In genomic region chr14:23609411-23610089, GRCh38 we compare ENCODE assay signal across 9 cellular contexts. TPM values are rescaled to one million over a fixed set of nuclear protein-coding genes. Genes with fewer than 3 reads are reported as not detected.
A peak's percentile ranks its signal among the peaks of the same experiment; 100 is the strongest.
DNase-seq lines count a peak whose midpoint lies in the region; ATAC-seq and TF ChIP-seq lines count a peak whose summit lies in the region.
"Not testable (repeated sequence)": the region's sequence is repeated elsewhere in the genome, so short reads cannot be mapped to it uniquely, and the experiment has no call there.
"Had no signal": no experiment of that assay in that cellular context is flagged by ENCODE, and none has a peak within 500 bp of the region (broad histone marks: within the 10 kb centered on the region; RNA-seq: fewer than 3 reads in every experiment).

No MANE protein-coding gene starts in this region.

- H3K4me1 Mint-ChIP-seq in T-helper 17 cell (peaks cover 29% of the 10 kb centered on the region), immature natural killer cell (peaks cover 29 to 30% of the 10 kb centered on the region in 2 donors)
- peaks cover 53% of the 10 kb centered on the region for H3K4me1 Mint-ChIP-seq in activated CD8-positive, alpha-beta memory T cell treated with anti-CD3 and anti-CD28 coated beads, Interleukin-2, amount 10 ng/mL, durations not matched to agents 7 days and 5 days
- H3K4me1 Mint-ChIP-seq in activated naive CD8-positive, alpha-beta T cell (ENCODE audit: low read depth): peaks cover 49% of the 10 kb centered on the region
- peaks cover 28 to 61% (median 43%) of the 10 kb centered on the region in 4 donors for H3K4me1 Mint-ChIP-seq in naive thymus-derived CD8-positive, alpha-beta T cell

- POLR2A ChIA-PET in naive thymus-derived CD8-positive, alpha-beta T cell (lab: Charles Lee): interaction anchor here (1.7 kb wide), 1 partner anchor 23 kb away, joined by 9 read pairs; no protein-coding TSS in a partner anchor

- H3K36me3 Mint-ChIP-seq in T-helper 17 cell (ENCODE audit: low read depth); activated naive CD8-positive, alpha-beta T cell; immature natural killer cell: not testable (repeated sequence)
- peaks cover 16% of the 10 kb centered on the region for H3K36me3 Mint-ChIP-seq in activated CD8-positive, alpha-beta memory T cell treated with anti-CD3 and anti-CD28 coated beads, Interleukin-2, amount 10 ng/mL, durations not matched to agents 7 days and 5 days
- peaks cover 0 to 12% (median 7%) of the 10 kb centered on the region in 3 donors for H3K36me3 Mint-ChIP-seq in naive thymus-derived CD8-positive, alpha-beta T cell

- TF ChIP-seq POLR2A in stomach (IDR thresholded peaks at IDR 0.05): not testable (repeated sequence)

- peaks cover 24% of the 10 kb centered on the region for H3K9me3 ChIP-seq in BLaER1
- not testable (repeated sequence) for H3K9me3 ChIP-seq in T-helper 17 cell (ENCODE audit: control insufficient read depth, low read length, poor library complexity, severe bottlenecking); stomach

- not testable (repeated sequence) for H3K4me3 Mint-ChIP-seq in T-helper 17 cell; activated CD8-positive, alpha-beta memory T cell treated with anti-CD3 and anti-CD28 coated beads, Interleukin-2, amount 10 ng/mL, durations not matched to agents 7 days and 5 days
- H3K4me3 Mint-ChIP-seq in activated naive CD8-positive, alpha-beta T cell: peak overlapping the region; percentile 34
- H3K4me3 Mint-ChIP-seq in immature natural killer cell: peak overlapping the region; percentile 69 to 93 (median 83)
- H3K4me3 Mint-ChIP-seq in naive thymus-derived CD8-positive, alpha-beta T cell: peak overlapping the region; percentile 37 to 90 (median 80)

- H3K4me3 ChIP-seq in BLaER1: peak overlapping the region; percentile 41; the same call in 1 of the 2 replicates
- H3K4me3 ChIP-seq in stomach: not testable (repeated sequence)

- H3K9ac ChIP-seq in BLaER1: not testable (repeated sequence)

- not testable (repeated sequence) for H3K27me3 Mint-ChIP-seq in T-helper 17 cell; activated CD8-positive, alpha-beta memory T cell treated with anti-CD3 and anti-CD28 coated beads, Interleukin-2, amount 10 ng/mL, durations not matched to agents 7 days and 5 days; activated naive CD8-positive, alpha-beta T cell; immature natural killer cell (ENCODE audit: low read depth in 3 of 3); naive thymus-derived CD8-positive, alpha-beta T cell

- TF ChIP-seq CTCF in stomach (IDR thresholded peaks at IDR 0.05): not testable (repeated sequence)

- H3K9me3 Mint-ChIP-seq in activated CD8-positive, alpha-beta memory T cell treated with anti-CD3 and anti-CD28 coated beads, Interleukin-2, amount 10 ng/mL, durations not matched to agents 7 days and 5 days (ENCODE audit: low read depth); activated naive CD8-positive, alpha-beta T cell (ENCODE audit: low read depth); immature natural killer cell: not testable (repeated sequence)
- peaks cover 0 to 11% (median 1%) of the 10 kb centered on the region in 9 donors for H3K9me3 Mint-ChIP-seq in naive thymus-derived CD8-positive, alpha-beta T cell

- not testable (repeated sequence) for TF ChIP-seq EP300 in stomach (IDR thresholded peaks at IDR 0.05)

- peak; percentile 67 for DNase-seq in GF-D8 (lab: John Stamatoyannopoulos, UW)
- not testable (repeated sequence) for DNase-seq in T-helper 17 cell; activated CD8-positive, alpha-beta memory T cell treated with anti-CD3 and anti-CD28 coated beads, Interleukin-2, amount 10 ng/mL, durations not matched to agents 7 days and 5 days; immature natural killer cell; naive thymus-derived CD8-positive, alpha-beta T cell
- peak; percentile 54 for DNase-seq in stomach

- ATAC-seq in T-helper 17 cell; activated CD8-positive, alpha-beta memory T cell treated with anti-CD3 and anti-CD28 coated beads, Interleukin-2, amount 10 ng/mL, durations not matched to agents 7 days and 5 days; naive thymus-derived CD8-positive, alpha-beta T cell: not testable (repeated sequence)

- H3K27ac ChIP-seq in BLaER1 (peak overlapping the region; percentile 64), stomach (peak overlapping the region; percentile 69 to 87 (median 71))

- not testable (repeated sequence) for H3K27me3 ChIP-seq in BLaER1, stomach

- peaks cover 21% of the 10 kb centered on the region for H3K4me1 ChIP-seq in BLaER1
- H3K4me1 ChIP-seq in stomach: peaks cover 40 to 47% (median 45%) of the 10 kb centered on the region in 4 donors

- CTCF ChIA-PET in activated CD8-positive, alpha-beta memory T cell treated with anti-CD3 and anti-CD28 coated beads, Interleukin-2, amount 10 ng/mL, durations not matched to agents 7 days and 5 days (lab: Charles Lee): interaction anchor here (0.8 to 6.6 kb wide), 4 partner anchors 13 to 344 kb away, joined by 3 to 86 read pairs (median 20); partner anchors contain the start of gene DHRS4

- not testable (repeated sequence) for H4K20me1 ChIP-seq in BLaER1

- peak overlapping the region; percentile 68 for H3K4me2 ChIP-seq in BLaER1

- H3K27ac Mint-ChIP-seq in T-helper 17 cell (peak overlapping the region; percentile 95), immature natural killer cell (peak overlapping the region; percentile 94 to 99 (median 96))
- peak overlapping the region; percentile 97 for H3K27ac Mint-ChIP-seq in activated CD8-positive, alpha-beta memory T cell treated with anti-CD3 and anti-CD28 coated beads, Interleukin-2, amount 10 ng/mL, durations not matched to agents 7 days and 5 days
- peak overlapping the region; percentile 96 for H3K27ac Mint-ChIP-seq in activated naive CD8-positive, alpha-beta T cell
- H3K27ac Mint-ChIP-seq in naive thymus-derived CD8-positive, alpha-beta T cell: peak overlapping the region; percentile 89 to 99 (median 94)

- WGBS in stomach, 5 donors: 35 to 51% (median 38%) methylated on average over 6 to 7 of the region's 7 CpGs

- not testable (repeated sequence) for H3K36me3 ChIP-seq in BLaER1, stomach

- intact Hi-C loops in stomach (cut with DNase I; ENCODE audit: low total_unique reads): not testable (repeated sequence)

RNA-seq across cellular contexts. Expression of gene DHRS2, which starts 26.6 kb away (rescaled TPM):
- total RNA-seq in T-helper 17 cell (not detected), stomach (10 to 100 TPM in 1 of 5 donors, 1 to 10 TPM in 1, not detected in 3; 4.6 to 19.6 TPM)
- 1 to 10 TPM; 1.1 to 2.7 TPM for total RNA-seq in activated CD8-positive, alpha-beta memory T cell treated with anti-CD3 and anti-CD28 coated beads, Interleukin-2, amount 10 ng/mL, durations not matched to agents 7 days and 5 days
- polyA plus RNA-seq in immature natural killer cell (under 1 TPM in 2 of 3 donors, not detected in 1; 0.28 to 0.58 TPM), stomach (1 to 10 TPM; 3.7 to 9.7 (median 6.7) TPM)
- total RNA-seq in naive thymus-derived CD8-positive, alpha-beta T cell: not detected
- polyA plus RNA-seq in naive thymus-derived CD8-positive, alpha-beta T cell: not detected

RNA-seq across cellular contexts. Expression of gene JPH4, which starts 31.0 kb away (rescaled TPM):
- total RNA-seq in T-helper 17 cell: not detected
- under 1 TPM in 1 of 2 experiments, not detected in 1; 0.77 TPM for total RNA-seq in activated CD8-positive, alpha-beta memory T cell treated with anti-CD3 and anti-CD28 coated beads, Interleukin-2, amount 10 ng/mL, durations not matched to agents 7 days and 5 days
- polyA plus RNA-seq in immature natural killer cell: under 1 TPM in 1 of 3 donors, not detected in 2; 0.10 TPM
- not detected for total RNA-seq in naive thymus-derived CD8-positive, alpha-beta T cell
- under 1 TPM in 2 of 3 donors, not detected in 1; 0.07 to 0.29 TPM for polyA plus RNA-seq in naive thymus-derived CD8-positive, alpha-beta T cell
- total RNA-seq in stomach: 1 to 10 TPM in 1 of 5 donors, under 1 TPM in 2, not detected in 2; 0.43 to 1.1 (median 0.58) TPM
- under 1 TPM; 0.15 to 0.50 (median 0.30) TPM for polyA plus RNA-seq in stomach
- polyA plus RNA-seq: BJ had no signal

RNA-seq across cellular contexts. Expression of gene AP1G2, which starts 42.0 kb away (rescaled TPM):
- total RNA-seq in T-helper 17 cell (100 to 1,000 TPM; 268 to 313 TPM), stomach (100 to 1,000 TPM in 4 of 5 donors, 10 to 100 TPM in 1; 39.1 to 531 (median 212) TPM)
- total RNA-seq in activated CD8-positive, alpha-beta memory T cell treated with anti-CD3 and anti-CD28 coated beads, Interleukin-2, amount 10 ng/mL, durations not matched to agents 7 days and 5 days: 100 to 1,000 TPM; 222 to 294 TPM
- polyA plus RNA-seq in immature natural killer cell (10 to 100 TPM; 62.9 to 80.7 (median 64.4) TPM), stomach (100 to 1,000 TPM in 2 of 3 donors, 10 to 100 TPM in 1; 85.9 to 214 (median 113) TPM)
- total RNA-seq in naive thymus-derived CD8-positive, alpha-beta T cell: 100 to 1,000 TPM; 483 to 529 TPM
- 10 to 100 TPM; 67.8 to 91.4 (median 68.4) TPM for polyA plus RNA-seq in naive thymus-derived CD8-positive, alpha-beta T cell

RNA-seq across cellular contexts. Expression of gene THTPA, which starts 53.5 kb away (rescaled TPM):
- 10 to 100 TPM in 1 of 2 donors, 1 to 10 TPM in 1; 10.0 to 13.6 TPM for total RNA-seq in T-helper 17 cell
- 10 to 100 TPM; 13.5 to 15.6 TPM for total RNA-seq in activated CD8-positive, alpha-beta memory T cell treated with anti-CD3 and anti-CD28 coated beads, Interleukin-2, amount 10 ng/mL, durations not matched to agents 7 days and 5 days
- 10 to 100 TPM; 17.5 to 20.6 (median 19.5) TPM for polyA plus RNA-seq in immature natural killer cell
- 10 to 100 TPM; 28.5 to 29.4 TPM for total RNA-seq in naive thymus-derived CD8-positive, alpha-beta T cell
- polyA plus RNA-seq in naive thymus-derived CD8-positive, alpha-beta T cell: 10 to 100 TPM; 14.9 to 15.6 (median 14.9) TPM
- 100 to 1,000 TPM in 1 of 5 donors, 10 to 100 TPM in 3, 1 to 10 TPM in 1; 8.5 to 170 (median 20.6) TPM for total RNA-seq in stomach
- 10 to 100 TPM in 2 of 3 donors, 1 to 10 TPM in 1; 8.6 to 16.7 (median 15.9) TPM for polyA plus RNA-seq in stomach

RNA-seq across cellular contexts. Expression of gene ZFHX2, which starts 58.0 kb away (rescaled TPM):
- under 1 TPM; 0.16 to 0.27 TPM for total RNA-seq in T-helper 17 cell
- 1 to 10 TPM; 1.8 to 2.7 TPM for total RNA-seq in activated CD8-positive, alpha-beta memory T cell treated with anti-CD3 and anti-CD28 coated beads, Interleukin-2, amount 10 ng/mL, durations not matched to agents 7 days and 5 days
- under 1 TPM in 1 of 3 donors, not detected in 2; 0.12 TPM for polyA plus RNA-seq in immature natural killer cell
- total RNA-seq in naive thymus-derived CD8-positive, alpha-beta T cell: 1 to 10 TPM in 1 of 2 experiments, under 1 TPM in 1; 0.62 to 1.0 TPM
- under 1 TPM; 0.02 to 0.23 (median 0.03) TPM for polyA plus RNA-seq in naive thymus-derived CD8-positive, alpha-beta T cell
- total RNA-seq in stomach: 1 to 10 TPM in 1 of 5 donors, under 1 TPM in 4; under 0.01 to 2.9 (median 0.43) TPM
- polyA plus RNA-seq in stomach: 1 to 10 TPM in 1 of 3 donors, under 1 TPM in 1, not detected in 1; 0.68 to 1.1 TPM
